ENCODE assay signal across 8 cellular contexts in genomic region chr14:77616133-77616453, GRCh38. TPM values are rescaled to one million over a fixed set of nuclear protein-coding genes. Genes with fewer than 3 reads are reported as not detected.
DNase-seq lines count a peak whose midpoint lies in the region; ATAC-seq and TF ChIP-seq lines count a peak whose summit lies in the region.

No MANE protein-coding gene starts in this region.

- intact Hi-C loops in esophagus squamous epithelium (cut with DNase I) (no loop called here), posterior vena cava (cut with DNase I) (no loop called here)

- peak overlapping the region; percentile 79 for H3K4me3 ChIP-seq in RWPE2 (ENCODE audit: severe bottlenecking)
- peak overlapping the region; percentile 81 to 93 (median 84) for H3K4me3 ChIP-seq in esophagus squamous epithelium

- DNase-seq in AG20443 (ENCODE audit: low spot score) (peak; percentile 22), RWPE2 (ENCODE audit: low spot score) (peak; percentile 70), esophagus squamous epithelium (lab: John Stamatoyannopoulos, UW) (no peak), posterior vena cava (ENCODE audit: low spot score) (peak; percentile 87), NCI-H526 treated with DMSO at 0.1 percent for 48 hours (lab: John Stamatoyannopoulos, UW) (no peak), NCI-H510A (lab: John Stamatoyannopoulos, UW) (no peak), NCI-H2029 (lab: John Stamatoyannopoulos, UW) (no peak)

- peaks cover 8% of the 10 kb centered on the region for H3K36me3 ChIP-seq in RWPE2 (ENCODE audit: low read depth)
- H3K36me3 ChIP-seq in esophagus squamous epithelium = peaks cover 0 to 9% (median 0%) of the 10 kb centered on the region in 3 donors

- TF ChIP-seq POLR2A in esophagus squamous epithelium (IDR thresholded peaks at IDR 0.05) = no peak

- no CpG with 5 or more reads among the region's 32 CpGs for WGBS in esophagus squamous epithelium, 2 donors

- peak overlapping the region; percentile 80 for H3K27ac ChIP-seq in RWPE2 (ENCODE audit: poor library complexity, severe bottlenecking)
- peak overlapping the region; percentile 87 to 95 (median 94) for H3K27ac ChIP-seq in esophagus squamous epithelium

- H3K27me3 ChIP-seq in RWPE2 (ENCODE audit: insufficient read depth, poor library complexity, severe bottlenecking) = no peaks in the 10 kb centered on the region
- no peaks in the 10 kb centered on the region for H3K27me3 ChIP-seq in esophagus squamous epithelium

- TF ChIP-seq CTCF in RWPE2 (IDR thresholded peaks at IDR 0.05; ENCODE audit: poor library complexity, severe bottlenecking) (no peak), esophagus squamous epithelium (IDR thresholded peaks at IDR 0.05) (no peak)

- no peaks in the 10 kb centered on the region for H3K9me3 ChIP-seq in RWPE2 (ENCODE audit: severe bottlenecking)
- H3K9me3 ChIP-seq in esophagus squamous epithelium = no peaks in the 10 kb centered on the region

- ATAC-seq in GM21717 (IDR thresholded peaks at IDR 0.05; ENCODE audit: unreplicated experiment) (peak; percentile 10), RWPE2 (ENCODE audit: low read depth) (no peak; the same call in 2 of the 3 replicates)

- H3K4me1 ChIP-seq in RWPE2 (ENCODE audit: insufficient read depth, poor library complexity, severe bottlenecking) (peaks cover 21% of the 10 kb centered on the region), esophagus squamous epithelium (peaks cover 0 to 67% (median 9%) of the 10 kb centered on the region in 3 donors)

RNA-seq across cellular contexts. Expression of gene SPTLC2, which starts 0.3 kb away (rescaled TPM):
- 10 to 100 TPM; 35.1 to 50.5 (median 39.9) TPM for total RNA-seq in esophagus squamous epithelium
- 10 to 100 TPM; 27.3 to 29.9 TPM for total RNA-seq in posterior vena cava

Comparison
In these comparisons a context has a peak if more than half of its experiments do, and no peak if none do; other contexts are left out.
1. DNase-seq: peak in AG20443 (single experiment), RWPE2 (single experiment) and posterior vena cava (single experiment); none in esophagus squamous epithelium (single experiment), NCI-H526 treated with DMSO at 0.1 percent for 48 hours (single experiment), NCI-H510A (single experiment) and NCI-H2029 (single experiment).